1 cellular context compared by ENCODE assay signal in the genomic region with DNA sequence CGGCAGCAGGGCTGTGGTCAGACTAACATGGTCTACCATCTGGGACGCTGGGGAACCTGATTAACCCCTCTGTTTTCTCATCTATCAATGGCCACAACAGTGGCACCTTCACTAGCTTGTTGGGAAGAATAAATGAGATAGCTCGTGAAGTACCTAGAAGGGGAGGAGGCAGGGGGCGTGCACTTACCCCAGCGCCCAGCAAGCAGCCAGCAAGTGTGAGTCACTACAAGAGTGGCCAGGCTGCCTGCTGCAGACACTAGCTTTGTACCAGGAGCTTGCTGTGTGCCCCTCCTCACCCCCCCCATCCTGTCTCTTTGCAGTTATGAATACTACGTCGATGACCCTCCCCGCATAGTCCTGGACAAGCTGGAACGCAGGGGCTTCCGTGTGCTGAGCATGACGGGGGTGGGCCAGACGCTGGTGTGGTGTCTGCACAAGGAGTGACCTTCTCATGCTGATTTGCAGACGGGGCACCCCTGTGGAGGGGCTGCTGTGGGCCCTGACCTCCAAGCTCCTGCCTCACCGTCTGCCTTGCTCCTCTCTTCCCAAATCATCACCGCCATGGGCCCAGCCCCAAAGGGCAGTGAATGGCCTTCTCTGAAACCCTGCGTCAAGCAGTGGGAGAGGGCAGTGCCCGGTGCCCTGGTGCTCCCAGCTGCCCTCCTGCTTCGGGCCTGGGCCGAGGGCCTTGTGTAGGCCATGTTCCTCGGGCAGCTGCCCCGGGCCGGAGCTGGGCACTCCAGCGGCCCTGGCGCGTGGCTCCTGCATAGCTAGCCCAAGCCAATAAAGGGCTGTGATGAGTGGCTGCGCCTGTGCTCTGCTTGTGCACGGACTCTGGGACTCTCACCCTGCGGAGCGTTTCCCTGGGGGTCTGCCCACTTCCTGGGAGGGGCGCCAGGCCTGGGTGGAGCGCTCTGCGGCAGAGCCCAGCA.
TF ChIP-seq lines count a peak whose summit lies in the region.

No MANE protein-coding gene starts in this region.

TF ChIP-seq in HepG2, 621 proteins besides CTCF, POLR2A, EP300 and RAD21:
- TF ChIP-seq JUNB (CRISPR knock-in tag; IDR thresholded peaks at IDR 0.05; ENCODE audit: borderline replicate concordance): no peak
- peak; percentile 26 for TF ChIP-seq AGO1 (IDR thresholded peaks at IDR 0.05; ENCODE audit: low read depth, low read length, poor library complexity, severe bottlenecking)
- peak; percentile 27 for TF ChIP-seq AGO2 (optimal IDR thresholded peaks at IDR 0.05; ENCODE audit: low read depth, low read length)
- TF ChIP-seq FOSL2 (CRISPR knock-in tag; IDR thresholded peaks at IDR 0.05): no peak
- no peak for TF ChIP-seq PRPF4 (IDR thresholded peaks at IDR 0.05; ENCODE audit: low read depth, low read length, poor library complexity, severe bottlenecking)
- peak; percentile 61 for TF ChIP-seq RBFOX2 (IDR thresholded peaks at IDR 0.05; ENCODE audit: low read depth, low read length)
- TF ChIP-seq FOXO1 (CRISPR knock-in tag; IDR thresholded peaks at IDR 0.05): no peak
- TF ChIP-seq, protein P1, sequence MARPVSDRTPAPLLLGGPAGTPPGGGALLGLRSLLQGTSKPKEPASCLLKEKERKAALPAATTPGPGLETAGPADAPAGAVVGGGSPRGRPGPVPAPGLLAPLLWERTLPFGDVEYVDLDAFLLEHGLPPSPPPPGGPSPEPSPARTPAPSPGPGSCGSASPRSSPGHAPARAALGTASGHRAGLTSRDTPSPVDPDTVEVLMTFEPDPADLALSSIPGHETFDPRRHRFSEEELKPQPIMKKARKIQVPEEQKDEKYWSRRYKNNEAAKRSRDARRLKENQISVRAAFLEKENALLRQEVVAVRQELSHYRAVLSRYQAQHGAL (CRISPR knock-in tag; IDR thresholded peaks at IDR 0.05; ENCODE audit: not compliant biosample characterization): no peak
- no peak for TF ChIP-seq SIX1 (CRISPR knock-in tag; IDR thresholded peaks at IDR 0.05; ENCODE audit: borderline replicate concordance)
